In the genomic region with DNA sequence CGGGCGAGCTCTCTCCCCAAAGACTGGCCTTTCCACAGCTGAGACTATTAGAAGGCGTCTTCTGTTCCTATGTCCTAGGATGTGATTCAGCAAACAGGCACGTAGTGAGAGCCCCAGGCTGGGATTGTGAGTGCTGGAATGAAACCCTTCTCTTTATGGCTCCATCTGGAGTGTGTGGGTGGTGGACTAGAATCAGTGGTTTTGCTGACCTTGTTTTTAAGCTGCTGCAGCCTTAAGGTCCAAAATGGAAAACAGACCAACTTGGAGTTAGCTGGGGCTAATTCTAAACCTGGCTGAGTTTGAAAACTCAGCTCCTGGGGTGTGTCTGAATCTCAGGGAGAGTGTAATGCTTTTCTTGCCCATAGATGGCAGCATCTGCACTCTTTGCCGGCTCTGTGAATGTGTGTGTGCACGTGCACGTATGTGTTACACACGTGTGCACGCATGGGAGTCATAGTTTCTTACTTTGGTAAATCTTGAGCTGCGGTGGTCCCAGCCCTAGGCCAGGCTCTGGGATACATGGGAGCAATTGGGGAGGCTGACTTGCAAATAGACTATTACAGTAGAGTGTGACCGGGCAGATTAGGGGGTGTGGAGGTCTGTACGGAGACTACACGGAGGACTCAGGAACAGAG, we compare ENCODE assay signal across 1 cellular context.
TF ChIP-seq lines count a peak whose summit lies in the region.

No MANE protein-coding gene starts in this region.

TF ChIP-seq in HepG2, 621 proteins besides CTCF, POLR2A, EP300 and RAD21 (continued from another document and continues in another):
- TF ChIP-seq, protein P1, sequence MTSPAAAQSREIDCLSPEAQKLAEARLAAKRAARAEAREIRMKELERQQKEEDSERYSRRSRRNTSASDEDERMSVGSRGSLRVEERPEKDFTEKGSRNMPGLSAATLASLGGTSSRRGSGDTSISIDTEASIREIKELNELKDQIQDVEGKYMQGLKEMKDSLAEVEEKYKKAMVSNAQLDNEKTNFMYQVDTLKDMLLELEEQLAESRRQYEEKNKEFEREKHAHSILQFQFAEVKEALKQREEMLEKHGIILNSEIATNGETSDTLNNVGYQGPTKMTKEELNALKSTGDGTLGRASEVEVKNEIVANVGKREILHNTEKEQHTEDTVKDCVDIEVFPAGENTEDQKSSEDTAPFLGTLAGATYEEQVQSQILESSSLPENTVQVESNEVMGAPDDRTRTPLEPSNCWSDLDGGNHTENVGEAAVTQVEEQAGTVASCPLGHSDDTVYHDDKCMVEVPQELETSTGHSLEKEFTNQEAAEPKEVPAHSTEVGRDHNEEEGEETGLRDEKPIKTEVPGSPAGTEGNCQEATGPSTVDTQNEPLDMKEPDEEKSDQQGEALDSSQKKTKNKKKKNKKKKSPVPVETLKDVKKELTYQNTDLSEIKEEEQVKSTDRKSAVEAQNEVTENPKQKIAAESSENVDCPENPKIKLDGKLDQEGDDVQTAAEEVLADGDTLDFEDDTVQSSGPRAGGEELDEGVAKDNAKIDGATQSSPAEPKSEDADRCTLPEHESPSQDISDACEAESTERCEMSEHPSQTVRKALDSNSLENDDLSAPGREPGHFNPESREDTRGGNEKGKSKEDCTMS (CRISPR knock-in tag; conservative IDR thresholded peaks at IDR 0.05), result no peak
- no peak for TF ChIP-seq PHB2 (IDR thresholded peaks at IDR 0.05; ENCODE audit: partially characterized antibody)
- TF ChIP-seq SATB2 (CRISPR knock-in tag; IDR thresholded peaks at IDR 0.05), result no peak
- TF ChIP-seq, protein P2, sequence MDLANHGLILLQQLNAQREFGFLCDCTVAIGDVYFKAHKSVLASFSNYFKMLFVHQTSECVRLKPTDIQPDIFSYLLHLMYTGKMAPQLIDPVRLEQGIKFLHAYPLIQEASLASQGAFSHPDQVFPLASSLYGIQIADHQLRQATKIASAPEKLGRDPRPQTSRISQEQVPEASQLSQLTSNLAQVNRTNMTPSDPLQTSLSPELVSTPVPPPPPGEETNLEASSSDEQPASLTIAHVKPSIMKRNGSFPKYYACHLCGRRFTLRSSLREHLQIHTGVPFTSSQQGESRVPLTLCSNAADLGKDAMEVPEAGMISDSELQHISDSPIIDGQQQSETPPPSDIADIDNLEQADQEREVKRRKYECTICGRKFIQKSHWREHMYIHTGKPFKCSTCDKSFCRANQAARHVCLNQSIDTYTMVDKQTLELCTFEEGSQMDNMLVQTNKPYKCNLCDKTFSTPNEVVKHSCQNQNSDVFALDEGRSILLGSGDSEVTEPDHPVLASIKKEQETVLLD (CRISPR knock-in tag; IDR thresholded peaks at IDR 0.05; ENCODE audit: low read depth), result no peak
- TF ChIP-seq ZNF841 (CRISPR knock-in tag; IDR thresholded peaks at IDR 0.05; ENCODE audit: borderline replicate concordance), result no peak
- TF ChIP-seq, protein P3, sequence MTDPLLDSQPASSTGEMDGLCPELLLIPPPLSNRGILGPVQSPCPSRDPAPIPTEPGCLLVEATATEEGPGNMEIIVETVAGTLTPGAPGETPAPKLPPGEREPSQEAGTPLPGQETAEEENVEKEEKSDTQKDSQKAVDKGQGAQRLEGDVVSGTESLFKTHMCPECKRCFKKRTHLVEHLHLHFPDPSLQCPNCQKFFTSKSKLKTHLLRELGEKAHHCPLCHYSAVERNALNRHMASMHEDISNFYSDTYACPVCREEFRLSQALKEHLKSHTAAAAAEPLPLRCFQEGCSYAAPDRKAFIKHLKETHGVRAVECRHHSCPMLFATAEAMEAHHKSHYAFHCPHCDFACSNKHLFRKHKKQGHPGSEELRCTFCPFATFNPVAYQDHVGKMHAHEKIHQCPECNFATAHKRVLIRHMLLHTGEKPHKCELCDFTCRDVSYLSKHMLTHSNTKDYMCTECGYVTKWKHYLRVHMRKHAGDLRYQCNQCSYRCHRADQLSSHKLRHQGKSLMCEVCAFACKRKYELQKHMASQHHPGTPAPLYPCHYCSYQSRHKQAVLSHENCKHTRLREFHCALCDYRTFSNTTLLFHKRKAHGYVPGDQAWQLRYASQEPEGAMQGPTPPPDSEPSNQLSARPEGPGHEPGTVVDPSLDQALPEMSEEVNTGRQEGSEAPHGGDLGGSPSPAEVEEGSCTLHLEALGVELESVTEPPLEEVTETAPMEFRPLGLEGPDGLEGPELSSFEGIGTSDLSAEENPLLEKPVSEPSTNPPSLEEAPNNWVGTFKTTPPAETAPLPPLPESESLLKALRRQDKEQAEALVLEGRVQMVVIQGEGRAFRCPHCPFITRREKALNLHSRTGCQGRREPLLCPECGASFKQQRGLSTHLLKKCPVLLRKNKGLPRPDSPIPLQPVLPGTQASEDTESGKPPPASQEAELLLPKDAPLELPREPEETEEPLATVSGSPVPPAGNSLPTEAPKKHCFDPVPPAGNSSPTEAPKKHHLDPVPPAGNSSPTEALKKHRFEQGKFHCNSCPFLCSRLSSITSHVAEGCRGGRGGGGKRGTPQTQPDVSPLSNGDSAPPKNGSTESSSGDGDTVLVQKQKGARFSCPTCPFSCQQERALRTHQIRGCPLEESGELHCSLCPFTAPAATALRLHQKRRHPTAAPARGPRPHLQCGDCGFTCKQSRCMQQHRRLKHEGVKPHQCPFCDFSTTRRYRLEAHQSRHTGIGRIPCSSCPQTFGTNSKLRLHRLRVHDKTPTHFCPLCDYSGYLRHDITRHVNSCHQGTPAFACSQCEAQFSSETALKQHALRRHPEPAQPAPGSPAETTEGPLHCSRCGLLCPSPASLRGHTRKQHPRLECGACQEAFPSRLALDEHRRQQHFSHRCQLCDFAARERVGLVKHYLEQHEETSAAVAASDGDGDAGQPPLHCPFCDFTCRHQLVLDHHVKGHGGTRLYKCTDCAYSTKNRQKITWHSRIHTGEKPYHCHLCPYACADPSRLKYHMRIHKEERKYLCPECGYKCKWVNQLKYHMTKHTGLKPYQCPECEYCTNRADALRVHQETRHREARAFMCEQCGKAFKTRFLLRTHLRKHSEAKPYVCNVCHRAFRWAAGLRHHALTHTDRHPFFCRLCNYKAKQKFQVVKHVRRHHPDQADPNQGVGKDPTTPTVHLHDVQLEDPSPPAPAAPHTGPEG (CRISPR knock-in tag; IDR thresholded peaks at IDR 0.05), result no peak
- TF ChIP-seq, protein P4, sequence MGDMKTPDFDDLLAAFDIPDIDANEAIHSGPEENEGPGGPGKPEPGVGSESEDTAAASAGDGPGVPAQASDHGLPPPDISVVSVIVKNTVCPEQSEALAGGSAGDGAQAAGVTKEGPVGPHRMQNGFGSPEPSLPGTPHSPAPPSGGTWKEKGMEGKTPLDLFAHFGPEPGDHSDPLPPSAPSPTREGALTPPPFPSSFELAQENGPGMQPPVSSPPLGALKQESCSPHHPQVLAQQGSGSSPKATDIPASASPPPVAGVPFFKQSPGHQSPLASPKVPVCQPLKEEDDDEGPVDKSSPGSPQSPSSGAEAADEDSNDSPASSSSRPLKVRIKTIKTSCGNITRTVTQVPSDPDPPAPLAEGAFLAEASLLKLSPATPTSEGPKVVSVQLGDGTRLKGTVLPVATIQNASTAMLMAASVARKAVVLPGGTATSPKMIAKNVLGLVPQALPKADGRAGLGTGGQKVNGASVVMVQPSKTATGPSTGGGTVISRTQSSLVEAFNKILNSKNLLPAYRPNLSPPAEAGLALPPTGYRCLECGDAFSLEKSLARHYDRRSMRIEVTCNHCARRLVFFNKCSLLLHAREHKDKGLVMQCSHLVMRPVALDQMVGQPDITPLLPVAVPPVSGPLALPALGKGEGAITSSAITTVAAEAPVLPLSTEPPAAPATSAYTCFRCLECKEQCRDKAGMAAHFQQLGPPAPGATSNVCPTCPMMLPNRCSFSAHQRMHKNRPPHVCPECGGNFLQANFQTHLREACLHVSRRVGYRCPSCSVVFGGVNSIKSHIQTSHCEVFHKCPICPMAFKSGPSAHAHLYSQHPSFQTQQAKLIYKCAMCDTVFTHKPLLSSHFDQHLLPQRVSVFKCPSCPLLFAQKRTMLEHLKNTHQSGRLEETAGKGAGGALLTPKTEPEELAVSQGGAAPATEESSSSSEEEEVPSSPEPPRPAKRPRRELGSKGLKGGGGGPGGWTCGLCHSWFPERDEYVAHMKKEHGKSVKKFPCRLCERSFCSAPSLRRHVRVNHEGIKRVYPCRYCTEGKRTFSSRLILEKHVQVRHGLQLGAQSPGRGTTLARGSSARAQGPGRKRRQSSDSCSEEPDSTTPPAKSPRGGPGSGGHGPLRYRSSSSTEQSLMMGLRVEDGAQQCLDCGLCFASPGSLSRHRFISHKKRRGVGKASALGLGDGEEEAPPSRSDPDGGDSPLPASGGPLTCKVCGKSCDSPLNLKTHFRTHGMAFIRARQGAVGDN (CRISPR knock-in tag; IDR thresholded peaks at IDR 0.05), result peak; percentile 58; the same call in 1 of the 2 replicates
- TF ChIP-seq ZNF432 (CRISPR knock-in tag; IDR thresholded peaks at IDR 0.05; ENCODE audit: borderline replicate concordance), result no peak
- TF ChIP-seq, protein P5, sequence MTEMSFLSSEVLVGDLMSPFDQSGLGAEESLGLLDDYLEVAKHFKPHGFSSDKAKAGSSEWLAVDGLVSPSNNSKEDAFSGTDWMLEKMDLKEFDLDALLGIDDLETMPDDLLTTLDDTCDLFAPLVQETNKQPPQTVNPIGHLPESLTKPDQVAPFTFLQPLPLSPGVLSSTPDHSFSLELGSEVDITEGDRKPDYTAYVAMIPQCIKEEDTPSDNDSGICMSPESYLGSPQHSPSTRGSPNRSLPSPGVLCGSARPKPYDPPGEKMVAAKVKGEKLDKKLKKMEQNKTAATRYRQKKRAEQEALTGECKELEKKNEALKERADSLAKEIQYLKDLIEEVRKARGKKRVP (CRISPR knock-in tag; IDR thresholded peaks at IDR 0.05), result no peak
- TF ChIP-seq ZNF251 (CRISPR knock-in tag; IDR thresholded peaks at IDR 0.05), result no peak
- no peak for TF ChIP-seq ZNF451 (CRISPR knock-in tag; IDR thresholded peaks at IDR 0.05)
- TF ChIP-seq MEIS2 (CRISPR knock-in tag; IDR thresholded peaks at IDR 0.05), result no peak; the same call in 1 of the 2 replicates
- no peak for TF ChIP-seq HNRNPK (IDR thresholded peaks at IDR 0.05; ENCODE audit: low read depth, low read length, poor library complexity, severe bottlenecking)
- TF ChIP-seq SALL2 (CRISPR knock-in tag; IDR thresholded peaks at IDR 0.05), result no peak
- TF ChIP-seq ARNTL (CRISPR knock-in tag; IDR thresholded peaks at IDR 0.05), result peak; percentile 98
- TF ChIP-seq IRF2 (CRISPR knock-in tag; IDR thresholded peaks at IDR 0.05), result peak; percentile 54
- peak; percentile 22; the same call in 1 of the 2 replicates for TF ChIP-seq RXRB (CRISPR knock-in tag; IDR thresholded peaks at IDR 0.05; ENCODE audit: borderline replicate concordance)
- no peak for TF ChIP-seq DNMT3B (CRISPR knock-in tag; conservative IDR thresholded peaks at IDR 0.05)
- TF ChIP-seq ZNF567 (CRISPR knock-in tag; IDR thresholded peaks at IDR 0.05; ENCODE audit: borderline replicate concordance), result no peak; the same call in 1 of the 2 replicates
- TF ChIP-seq SOX6 (IDR thresholded peaks at IDR 0.05), result no peak
- TF ChIP-seq SOX6 (CRISPR knock-in tag; IDR thresholded peaks at IDR 0.05), result peak; percentile 53
- TF ChIP-seq, protein P6, sequence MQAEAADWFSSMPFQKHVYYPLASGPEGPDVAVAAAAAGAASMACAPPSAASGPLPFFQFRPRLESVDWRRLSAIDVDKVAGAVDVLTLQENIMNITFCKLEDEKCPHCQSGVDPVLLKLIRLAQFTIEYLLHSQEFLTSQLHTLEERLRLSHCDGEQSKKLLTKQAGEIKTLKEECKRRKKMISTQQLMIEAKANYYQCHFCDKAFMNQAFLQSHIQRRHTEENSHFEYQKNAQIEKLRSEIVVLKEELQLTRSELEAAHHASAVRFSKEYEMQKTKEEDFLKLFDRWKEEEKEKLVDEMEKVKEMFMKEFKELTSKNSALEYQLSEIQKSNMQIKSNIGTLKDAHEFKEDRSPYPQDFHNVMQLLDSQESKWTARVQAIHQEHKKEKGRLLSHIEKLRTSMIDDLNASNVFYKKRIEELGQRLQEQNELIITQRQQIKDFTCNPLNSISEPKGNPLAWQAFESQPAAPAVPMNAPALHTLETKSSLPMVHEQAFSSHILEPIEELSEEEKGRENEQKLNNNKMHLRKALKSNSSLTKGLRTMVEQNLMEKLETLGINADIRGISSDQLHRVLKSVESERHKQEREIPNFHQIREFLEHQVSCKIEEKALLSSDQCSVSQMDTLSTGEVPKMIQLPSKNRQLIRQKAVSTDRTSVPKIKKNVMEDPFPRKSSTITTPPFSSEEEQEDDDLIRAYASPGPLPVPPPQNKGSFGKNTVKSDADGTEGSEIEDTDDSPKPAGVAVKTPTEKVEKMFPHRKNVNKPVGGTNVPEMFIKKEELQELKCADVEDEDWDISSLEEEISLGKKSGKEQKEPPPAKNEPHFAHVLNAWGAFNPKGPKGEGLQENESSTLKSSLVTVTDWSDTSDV (CRISPR knock-in tag; IDR thresholded peaks at IDR 0.05), result peak; percentile 33; the same call in 1 of the 2 replicates
- TF ChIP-seq ZNF674 (CRISPR knock-in tag; IDR thresholded peaks at IDR 0.05; ENCODE audit: low read depth), result no peak
- no peak for TF ChIP-seq HOXD1 (CRISPR knock-in tag; IDR thresholded peaks at IDR 0.05)
- TF ChIP-seq RFXAP (CRISPR knock-in tag; IDR thresholded peaks at IDR 0.05; ENCODE audit: borderline replicate concordance), result no peak
- TF ChIP-seq, protein P7, sequence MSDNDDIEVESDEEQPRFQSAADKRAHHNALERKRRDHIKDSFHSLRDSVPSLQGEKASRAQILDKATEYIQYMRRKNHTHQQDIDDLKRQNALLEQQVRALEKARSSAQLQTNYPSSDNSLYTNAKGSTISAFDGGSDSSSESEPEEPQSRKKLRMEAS (IDR thresholded peaks at IDR 0.05), result peak; percentile 90
- TF ChIP-seq KMT2B (CRISPR knock-in tag; IDR thresholded peaks at IDR 0.05), result no peak
- TF ChIP-seq ZNF577 (CRISPR knock-in tag; IDR thresholded peaks at IDR 0.05; ENCODE audit: borderline replicate concordance, low read depth), result no peak
- TF ChIP-seq, protein P8, sequence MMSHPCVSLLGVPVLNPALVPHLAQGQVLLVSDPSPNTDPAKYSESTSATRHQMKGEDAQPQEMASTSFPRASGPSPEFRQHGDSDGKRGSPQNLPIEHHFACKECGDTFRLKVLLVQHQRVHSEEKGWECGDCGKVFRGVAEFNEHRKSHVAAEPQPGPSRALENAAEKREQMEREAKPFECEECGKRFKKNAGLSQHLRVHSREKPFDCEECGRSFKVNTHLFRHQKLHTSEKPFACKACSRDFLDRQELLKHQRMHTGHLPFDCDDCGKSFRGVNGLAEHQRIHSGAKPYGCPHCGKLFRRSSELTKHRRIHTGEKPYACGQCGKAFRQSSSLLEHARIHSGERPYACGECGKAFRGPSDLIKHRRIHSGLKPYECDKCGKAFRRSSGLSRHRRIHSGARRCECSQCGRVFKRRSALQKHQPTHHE (CRISPR knock-in tag; IDR thresholded peaks at IDR 0.05; ENCODE audit: borderline replicate concordance), result no peak
- no peak for TF ChIP-seq MYNN (CRISPR knock-in tag; IDR thresholded peaks at IDR 0.05; ENCODE audit: low read depth)
- TF ChIP-seq, protein P9, sequence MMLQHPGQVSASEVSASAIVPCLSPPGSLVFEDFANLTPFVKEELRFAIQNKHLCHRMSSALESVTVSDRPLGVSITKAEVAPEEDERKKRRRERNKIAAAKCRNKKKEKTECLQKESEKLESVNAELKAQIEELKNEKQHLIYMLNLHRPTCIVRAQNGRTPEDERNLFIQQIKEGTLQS (CRISPR knock-in tag; IDR thresholded peaks at IDR 0.05), result no peak
- no peak for TF ChIP-seq PRPF4 (IDR thresholded peaks at IDR 0.05; ENCODE audit: low read depth, low read length, poor library complexity, severe bottlenecking)
- TF ChIP-seq KLF16 (CRISPR knock-in tag; IDR thresholded peaks at IDR 0.05), result 0 out of 4 replicates have a peak, but pooled peaks of 1 of the 2 experiments have one; percentile 27
- TF ChIP-seq, protein P10, sequence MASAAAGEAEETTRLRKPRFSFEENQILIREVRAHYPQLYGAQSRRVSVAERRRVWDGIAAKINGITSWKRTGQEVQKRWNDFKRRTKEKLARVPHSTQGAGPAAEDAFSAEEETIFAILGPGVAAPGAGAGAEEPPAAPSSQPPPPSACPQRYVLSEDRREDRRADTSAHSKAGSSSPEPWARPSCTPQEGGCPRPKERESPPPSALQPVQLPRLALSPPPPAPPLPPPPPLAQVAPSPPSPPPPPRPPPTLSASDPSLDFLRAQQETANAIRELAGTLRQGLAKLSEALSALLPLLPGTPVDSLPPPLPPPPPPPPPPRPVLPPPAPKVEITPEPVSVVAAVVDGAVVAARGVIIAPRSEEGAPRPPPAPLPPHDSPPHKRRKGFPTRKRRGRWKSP (CRISPR knock-in tag; IDR thresholded peaks at IDR 0.05), result 0 out of 2 replicates have a peak, but pooled peaks have one; percentile 33
- no peak for TF ChIP-seq MIER3 (CRISPR knock-in tag; IDR thresholded peaks at IDR 0.05; ENCODE audit: borderline replicate concordance)
- no peak for TF ChIP-seq ATF1 (CRISPR knock-in tag; IDR thresholded peaks at IDR 0.05)
